In the genomic region with DNA sequence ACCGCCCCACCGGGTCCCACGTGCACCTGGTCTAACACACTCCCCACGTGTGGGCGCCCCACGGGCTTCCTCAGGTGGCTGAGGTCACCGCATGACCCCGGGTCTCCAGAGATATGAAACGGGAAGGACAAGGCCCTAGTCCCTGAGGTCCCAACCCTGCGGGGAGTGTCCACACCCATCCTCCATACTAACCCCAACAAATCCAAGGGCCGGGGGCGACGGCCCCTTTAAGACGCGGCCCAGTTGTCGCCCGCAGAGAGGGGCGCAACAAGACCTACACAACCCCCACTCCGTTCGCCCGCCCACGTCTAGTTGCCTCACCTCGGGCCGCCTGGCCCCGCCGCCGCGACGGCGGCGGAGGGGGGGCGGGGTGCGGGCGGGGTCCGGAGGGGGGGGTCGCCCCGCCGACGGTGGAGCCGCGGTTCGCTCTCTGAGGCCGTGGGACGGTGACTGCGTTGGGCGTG, we compare ENCODE assay signal across 8 cellular contexts. TPM values are rescaled to one million over a fixed set of nuclear protein-coding genes. Genes with fewer than 3 reads are reported as not detected.
DNase-seq lines count a peak whose midpoint lies in the region; ATAC-seq and TF ChIP-seq lines count a peak whose summit lies in the region.

No MANE protein-coding gene starts in this region.

- peaks cover 5% of the 10 kb centered on the region for H3K4me1 ChIP-seq in A673 (ENCODE audit: insufficient read depth, low read length, poor library complexity, severe bottlenecking)
- peaks cover 6% of the 10 kb centered on the region; the same call in 1 of the 2 replicates for H3K4me1 ChIP-seq in PC-9 (replicated peaks; ENCODE audit: insufficient read depth)
- H3K4me1 ChIP-seq in neural progenitor cell = peaks cover 9% of the 10 kb centered on the region

- peak overlapping the region; percentile 97 for H3K9ac ChIP-seq in neural progenitor cell

- H3K79me2 ChIP-seq in PC-9 (ENCODE audit: low read depth) (peaks cover 51% of the 10 kb centered on the region), neural progenitor cell (ENCODE audit: low read depth) (peaks cover 59% of the 10 kb centered on the region)

- H3K36me3 ChIP-seq in A673 (ENCODE audit: insufficient read depth, low read length, poor library complexity, severe bottlenecking) (peaks cover 5% of the 10 kb centered on the region), PC-9 (ENCODE audit: low read depth) (no peaks in the 10 kb centered on the region), neural progenitor cell (no peaks in the 10 kb centered on the region)

- H3K9me3 ChIP-seq in A673 (ENCODE audit: low read depth, low read length, poor library complexity, severe bottlenecking) = no peaks in the 10 kb centered on the region
- H3K9me3 ChIP-seq in PC-9 (ENCODE audit: insufficient read depth, low read depth) = no peaks in the 10 kb centered on the region
- no peaks in the 10 kb centered on the region for H3K9me3 ChIP-seq in neural progenitor cell (ENCODE audit: low read depth)

- H3K27me3 Mint-ChIP-seq in activated T-helper 1 cell treated with anti-CD3 and anti-CD28 coated beads, Interleukin-12 subunit alpha, Interleukin-12 subunit beta, Interleukin-2, Interleukin-4 antibody, amounts not matched to agents 30 ng/mL and 10 ng/mL and 1 ng/mL, durations not matched to agents 14 hours and 24 hours and 36 hours (ENCODE audit: insufficient read depth) = peaks cover 6% of the 10 kb centered on the region
- H3K27me3 Mint-ChIP-seq in neural progenitor cell (ENCODE audit: insufficient read depth, low read depth) = peaks cover 4% of the 10 kb centered on the region

- no peak overlapping the region; the same call in 1 of the 2 replicates for H2AFZ ChIP-seq in PC-9
- H2AFZ ChIP-seq in neural progenitor cell (replicated peaks) = peak overlapping the region; percentile 96

- peak; percentile 28 for ATAC-seq in GM18858 (IDR thresholded peaks at IDR 0.05; ENCODE audit: unreplicated experiment)
- ATAC-seq in HG03095 (IDR thresholded peaks at IDR 0.05; ENCODE audit: unreplicated experiment) = peak; percentile 30

- H3K9me3 Mint-ChIP-seq in activated T-helper 1 cell treated with anti-CD3 and anti-CD28 coated beads, Interleukin-12 subunit alpha, Interleukin-12 subunit beta, Interleukin-2, Interleukin-4 antibody, amounts not matched to agents 30 ng/mL and 10 ng/mL and 1 ng/mL, durations not matched to agents 14 hours and 24 hours and 36 hours = no peaks in the 10 kb centered on the region
- no peaks in the 10 kb centered on the region for H3K9me3 Mint-ChIP-seq in neural progenitor cell

- H3K9me2 ChIP-seq in PC-9 (ENCODE audit: insufficient read depth) = no peaks in the 10 kb centered on the region

- H3K4me1 Mint-ChIP-seq in activated T-helper 1 cell treated with anti-CD3 and anti-CD28 coated beads, Interleukin-12 subunit alpha, Interleukin-12 subunit beta, Interleukin-2, Interleukin-4 antibody, amounts not matched to agents 30 ng/mL and 10 ng/mL and 1 ng/mL, durations not matched to agents 14 hours and 24 hours and 36 hours (ENCODE audit: low read depth) = peaks cover 20% of the 10 kb centered on the region
- peaks cover 13% of the 10 kb centered on the region for H3K4me1 Mint-ChIP-seq in neural progenitor cell

- H4K20me1 ChIP-seq in PC-9 (ENCODE audit: insufficient read depth) (no peaks in the 10 kb centered on the region), neural progenitor cell (ENCODE audit: low read depth) (peaks cover 13% of the 10 kb centered on the region)

- H3K36me3 Mint-ChIP-seq in activated T-helper 1 cell treated with anti-CD3 and anti-CD28 coated beads, Interleukin-12 subunit alpha, Interleukin-12 subunit beta, Interleukin-2, Interleukin-4 antibody, amounts not matched to agents 30 ng/mL and 10 ng/mL and 1 ng/mL, durations not matched to agents 14 hours and 24 hours and 36 hours (ENCODE audit: low read depth) = peaks cover 5% of the 10 kb centered on the region
- H3K36me3 Mint-ChIP-seq in neural progenitor cell = peaks cover 2% of the 10 kb centered on the region

- peak; percentile 76 for DNase-seq in A673 (ENCODE audit: low spot score)
- DNase-seq in PC-9 = peak; percentile 43 to 52
- peak; percentile 63 for DNase-seq in activated T-helper 1 cell treated with anti-CD3 and anti-CD28 coated beads, Interleukin-12 subunit alpha, Interleukin-12 subunit beta, Interleukin-2, Interleukin-4 antibody, amounts not matched to agents 30 ng/mL and 10 ng/mL and 1 ng/mL, durations not matched to agents 14 hours and 24 hours and 36 hours (ENCODE audit: low spot score)
- DNase-seq in fibroblast of pulmonary artery (ENCODE audit: low read depth) = peak; percentile 61
- DNase-seq in neural progenitor cell (ENCODE audit: low spot score) = peak; percentile 79
- DNase-seq in substantia nigra (lab: John Stamatoyannopoulos, UW) = peak in 41 of 49 donors; percentile 6 to 92 (median 54)

- POLR2A ChIA-PET in A673 (lab: Charles Lee; ENCODE audit: low non-redundant PET) (interaction anchor here (0.6 kb wide), 2 partner anchors 125 to 164 kb away, joined by 3 read pairs; no protein-coding TSS in a partner anchor), PC-9 (lab: Charles Lee; ENCODE audit: unreplicated experiment) (interaction anchor here (0.7 kb wide), 1 partner anchor 216 kb away, joined by 6 read pairs; the partner anchor contains the start of gene OIP5)

- intact Hi-C loops in A673 (cut with micrococcal nuclease; ENCODE audit: unreplicated experiment) (no loop called here), PC-9 (cut with micrococcal nuclease; ENCODE audit: unreplicated experiment) (loop anchor here (1.0 to 5.0 kb wide), 5 partner anchors 24 to 217 kb away; partner anchors contain the start of genes CHP1, EXD1, NUSAP1 and OIP5)
- intact Hi-C loops in activated T-helper 1 cell treated with anti-CD3 and anti-CD28 coated beads, Interleukin-12 subunit alpha, Interleukin-12 subunit beta, Interleukin-2, Interleukin-4 antibody, amounts not matched to agents 30 ng/mL and 10 ng/mL and 1 ng/mL, durations not matched to agents 14 hours and 24 hours and 36 hours (cut with micrococcal nuclease) = loop anchor here (1.0 to 10.0 kb wide), 13 partner anchors 35 to 551 kb away; partner anchors contain the start of genes CCDC32, CHAC1, CHP1 and DNAJC17

- H3K27ac ChIP-seq in A673 (ENCODE audit: low read depth, low read length, poor library complexity, severe bottlenecking) (peak overlapping the region; percentile 100), PC-9 (peak overlapping the region; percentile 98), neural progenitor cell (peak overlapping the region; percentile 98), substantia nigra (ENCODE audit: low read depth, low read length, poor library complexity, severe bottlenecking) (peak overlapping the region; percentile 99)

- BruUV-seq in A673 (replicated peaks; lab: Mats Ljungman, UMichigan) = no TSS peak
- BruUV-seq in PC-9 (replicated peaks; lab: Mats Ljungman, UMichigan) = no TSS peak

- H3K27me3 ChIP-seq in A673 (replicated peaks; ENCODE audit: insufficient read depth, low read depth, low read length, poor library complexity) (no peaks in the 10 kb centered on the region), PC-9 (ENCODE audit: insufficient read depth, low read depth) (no peaks in the 10 kb centered on the region), neural progenitor cell (no peaks in the 10 kb centered on the region)

- peak overlapping the region; percentile 99 for H3K4me3 ChIP-seq in A673 (ENCODE audit: low read depth, low read length, poor library complexity, severe bottlenecking)
- H3K4me3 ChIP-seq in PC-9 = peak overlapping the region; percentile 90
- peak overlapping the region; percentile 98 for H3K4me3 ChIP-seq in fibroblast of pulmonary artery (replicated peaks; ENCODE audit: low read depth, low read length)
- peak overlapping the region; percentile 97 for H3K4me3 ChIP-seq in neural progenitor cell

- CTCF ChIA-PET in A673 (lab: Charles Lee) = no interaction called here
- CTCF ChIA-PET in PC-9 (lab: Charles Lee) = no interaction called here

- H3F3A ChIP-seq in PC-9 (ENCODE audit: insufficient read depth, low read depth) (no peaks in the 10 kb centered on the region; the same call in 1 of the 2 replicates), neural progenitor cell (ENCODE audit: low read depth) (peaks cover 18% of the 10 kb centered on the region)

- H3K4me2 ChIP-seq in PC-9 = peak overlapping the region; percentile 87
- peak overlapping the region; percentile 93 for H3K4me2 ChIP-seq in neural progenitor cell

- TF ChIP-seq CTCF in A673 (conservative IDR thresholded peaks at IDR 0.05; ENCODE audit: low read depth, low read length) (no peak), PC-9 (conservative IDR thresholded peaks at IDR 0.05) (no peak), fibroblast of pulmonary artery (IDR thresholded peaks at IDR 0.05; ENCODE audit: low read length, missing control alignments) (no peak), neural progenitor cell (IDR thresholded peaks at IDR 0.05) (no peak)

- peak overlapping the region; percentile 92 for H3K4me3 Mint-ChIP-seq in activated T-helper 1 cell treated with anti-CD3 and anti-CD28 coated beads, Interleukin-12 subunit alpha, Interleukin-12 subunit beta, Interleukin-2, Interleukin-4 antibody, amounts not matched to agents 30 ng/mL and 10 ng/mL and 1 ng/mL, durations not matched to agents 14 hours and 24 hours and 36 hours
- H3K4me3 Mint-ChIP-seq in neural progenitor cell = peak overlapping the region; percentile 95

- peak overlapping the region; percentile 99 for H3K27ac Mint-ChIP-seq in activated T-helper 1 cell treated with anti-CD3 and anti-CD28 coated beads, Interleukin-12 subunit alpha, Interleukin-12 subunit beta, Interleukin-2, Interleukin-4 antibody, amounts not matched to agents 30 ng/mL and 10 ng/mL and 1 ng/mL, durations not matched to agents 14 hours and 24 hours and 36 hours
- H3K27ac Mint-ChIP-seq in neural progenitor cell = peak overlapping the region; percentile 98

RNA-seq across cellular contexts. Expression of gene INO80, which starts 0.4 kb away (rescaled TPM):
- total RNA-seq in A673 (2021) (27.3 and 32.7 TPM in 2 replicates), PC-9 (2021) (11.3 and 18.8 TPM in 2 replicates), neural progenitor cell (ENCODE audit: low replicate concordance) (14.8 and 25.4 TPM in 2 replicates)
- total RNA-seq in activated T-helper 1 cell treated with anti-CD3 and anti-CD28 coated beads, Interleukin-12 subunit alpha, Interleukin-12 subunit beta, Interleukin-2, Interleukin-4 antibody, amounts not matched to agents 30 ng/mL and 10 ng/mL and 1 ng/mL, durations not matched to agents 14 hours and 24 hours and 36 hours = 39.2 and 39.6 TPM in 2 replicates

Comparison
In these comparisons a context has a peak if more than half of its experiments do, and no peak if none do; other contexts are left out.
1. Peak in every context shown above with its lines: DNase-seq, ATAC-seq, H3K4me3 ChIP-seq and H3K27ac ChIP-seq.